Comparison of ENCODE assay signal across 8 cellular contexts in genomic region chr13:52127783-52128702, GRCh38. TPM values are rescaled to one million over a fixed set of nuclear protein-coding genes. Genes with fewer than 3 reads are reported as not detected.
DNase-seq lines count a peak whose midpoint lies in the region; TF ChIP-seq lines count a peak whose summit lies in the region.

No MANE protein-coding gene starts in this region.

- H3K4me3 ChIP-seq in BJ (ENCODE audit: low read depth, low read length) (peak overlapping the region; percentile 62), OCI-LY1 (ENCODE audit: low read depth, low read length, poor library complexity, severe bottlenecking) (no peak overlapping the region), esophagus squamous epithelium (peak overlapping the region; percentile 51 to 69 (median 66)), stomach (peak overlapping the region; percentile 62 to 78 (median 64))

- TF ChIP-seq POLR2A in esophagus squamous epithelium (IDR thresholded peaks at IDR 0.05) (no peak), stomach (IDR thresholded peaks at IDR 0.05) (no peak)

- CTCF ChIA-PET in BJ (lab: Yijun Ruan, JAX) = interaction anchor here (0.6 to 4.2 kb wide), 31 partner anchors 9 to 1003 kb away, joined by 3 to 42 read pairs (median 4); partner anchors contain the start of gene NEK3

- no peaks in the 10 kb centered on the region for H3K36me3 ChIP-seq in BJ (ENCODE audit: control insufficient read depth, insufficient read depth, low read length)
- H3K36me3 ChIP-seq in OCI-LY1 (ENCODE audit: insufficient read depth, low read length) = peaks cover 28% of the 10 kb centered on the region
- H3K36me3 ChIP-seq in esophagus squamous epithelium = peaks cover 0 to 21% (median 4%) of the 10 kb centered on the region in 3 donors
- peaks cover 7 to 22% (median 19%) of the 10 kb centered on the region in 4 donors for H3K36me3 ChIP-seq in stomach

- H3K79me2 ChIP-seq in OCI-LY1 (ENCODE audit: insufficient read depth, low read length) = no peaks in the 10 kb centered on the region

- no peaks in the 10 kb centered on the region for H3F3A ChIP-seq in OCI-LY1 (ENCODE audit: insufficient read depth, low read length)

- TF ChIP-seq EP300 in stomach (IDR thresholded peaks at IDR 0.05) = no peak

- no peaks in the 10 kb centered on the region for H3K4me1 ChIP-seq in OCI-LY1 (ENCODE audit: insufficient read depth, low read length, severe bottlenecking)
- H3K4me1 ChIP-seq in esophagus squamous epithelium = peaks cover 4 to 24% (median 11%) of the 10 kb centered on the region in 3 donors
- peaks cover 6 to 26% (median 21%) of the 10 kb centered on the region in 4 donors for H3K4me1 ChIP-seq in stomach

- intact Hi-C loops in esophagus squamous epithelium (cut with DNase I) (loop anchor here (5.0 to 10.0 kb wide), 3 partner anchors 121 to 311 kb away; no protein-coding TSS in a partner anchor), stomach (cut with DNase I; ENCODE audit: low total_unique reads) (loop anchor here (10.0 kb wide), 4 partner anchors 123 to 313 kb away; no protein-coding TSS in a partner anchor)

- no peak overlapping the region for H3K9ac ChIP-seq in OCI-LY1 (ENCODE audit: low read length)

- 1 to 3% methylated on average over 22 to 26 of the region's 33 CpGs for WGBS in esophagus squamous epithelium, 2 donors
- WGBS in stomach, 5 donors = 1% methylated on average over 33 of the region's 33 CpGs

- no peak overlapping the region for H2AFZ ChIP-seq in OCI-LY1 (ENCODE audit: low read length)

- peak overlapping the region; percentile 43; the same call in 1 of the 2 replicates for H3K4me2 ChIP-seq in OCI-LY1 (ENCODE audit: low read length)

- TF ChIP-seq CTCF in BJ (IDR thresholded peaks at IDR 0.05; ENCODE audit: insufficient read depth, low read depth, low read length) = peak; percentile 82
- TF ChIP-seq CTCF in OCI-LY1 (IDR thresholded peaks at IDR 0.05; ENCODE audit: low read length) = peak; percentile 85
- TF ChIP-seq CTCF in esophagus squamous epithelium (IDR thresholded peaks at IDR 0.05) = peak; percentile 70 to 81 (median 79)
- TF ChIP-seq CTCF in stomach (IDR thresholded peaks at IDR 0.05) = peak in 5 of 7 experiments; percentile 48 to 86 (median 82)

- H3K9me3 ChIP-seq in OCI-LY1 (ENCODE audit: low read length) = no peaks in the 10 kb centered on the region
- no peaks in the 10 kb centered on the region for H3K9me3 ChIP-seq in esophagus squamous epithelium
- no peaks in the 10 kb centered on the region for H3K9me3 ChIP-seq in stomach

- H3K27ac ChIP-seq in OCI-LY1 (ENCODE audit: low read depth, low read length, poor library complexity, severe bottlenecking) (no peak overlapping the region), esophagus squamous epithelium (peak overlapping the region in 3 of 4 donors; percentile 1 to 51 (median 16)), stomach (peak overlapping the region in 3 of 5 donors; percentile 44 to 51 (median 48))

- peak; percentile 6 for DNase-seq in BJ (ENCODE audit: low read depth)
- DNase-seq in GM19240 (ENCODE audit: insufficient read length, low spot score) = peak; percentile 19
- peak in 64 of 76 experiments; percentile 1 to 76 (median 38) for DNase-seq in HUDEP-2 (lab: John Stamatoyannopoulos, UW; ENCODE audit: unreplicated experiment in 76 of 76)
- peak; percentile 44 for DNase-seq in activated T-cell treated with anti-CD3 and anti-CD28 coated beads, Interleukin-2, amount 50 U/mL, for 1 hour
- no peak for DNase-seq in esophagus squamous epithelium (lab: John Stamatoyannopoulos, UW)
- DNase-seq in myocyte (ENCODE audit: low read depth) = peak; percentile 76
- peak; percentile 67 for DNase-seq in stomach

- H3K9me2 ChIP-seq in OCI-LY1 (ENCODE audit: low read depth, low read length) = no peaks in the 10 kb centered on the region

- H3K27me3 ChIP-seq in BJ (ENCODE audit: control insufficient read depth, insufficient read depth, low read length) = no peaks in the 10 kb centered on the region; the same call in 1 of the 2 replicates
- H3K27me3 ChIP-seq in OCI-LY1 (ENCODE audit: insufficient read depth, low read length) = no peaks in the 10 kb centered on the region
- H3K27me3 ChIP-seq in esophagus squamous epithelium = no peaks in the 10 kb centered on the region
- no peaks in the 10 kb centered on the region for H3K27me3 ChIP-seq in stomach

- POLR2A ChIA-PET in BJ (lab: Charles Lee) = no interaction called here

- no peaks in the 10 kb centered on the region for H4K20me1 ChIP-seq in OCI-LY1 (ENCODE audit: insufficient read depth, low read length)

RNA-seq across cellular contexts. Expression of gene NEK5, which starts 0.8 kb away (rescaled TPM):
- polyA plus RNA-seq in BJ (2011; rRNA removed) = 0.04 and 0.05 TPM in 2 replicates
- 0.05 TPM in 1 of 2 replicates, not detected in the other for polyA minus RNA-seq in BJ (2011; rRNA and poly(A)+ RNA removed)
- under 1 TPM in 2 of 4 donors, not detected in 2; 0.18 to 0.38 TPM for total RNA-seq in esophagus squamous epithelium
- total RNA-seq in myocyte = 0.16 TPM in 1 of 2 replicates, not detected in the other
- polyA plus RNA-seq in myocyte (2012) = 0.19 TPM
- total RNA-seq in stomach = 1 to 10 TPM in 1 of 5 donors, under 1 TPM in 1, not detected in 3; 0.73 to 4.0 TPM
- under 1 TPM in 2 of 3 donors, not detected in 1; 0.05 to 0.31 TPM for polyA plus RNA-seq in stomach

RNA-seq across cellular contexts. Expression of gene NEK3, which starts 31.4 kb away (rescaled TPM):
- polyA plus RNA-seq in BJ (2011; rRNA removed) = 4.8 and 10.1 TPM in 2 replicates
- 2.4 and 3.0 TPM in 2 replicates for polyA minus RNA-seq in BJ (2011; rRNA and poly(A)+ RNA removed)
- total RNA-seq in esophagus squamous epithelium = 1 to 10 TPM; 2.2 to 9.0 (median 5.8) TPM
- 8.3 and 10.4 TPM in 2 replicates for total RNA-seq in myocyte
- polyA plus RNA-seq in myocyte (2012) = 5.3 TPM
- total RNA-seq in stomach = 100 to 1,000 TPM in 1 of 5 donors, 10 to 100 TPM in 3, 1 to 10 TPM in 1; 2.3 to 171 (median 29.4) TPM
- polyA plus RNA-seq in stomach = 10 to 100 TPM in 1 of 3 donors, 1 to 10 TPM in 2; 7.6 to 14.3 (median 8.4) TPM
